14 cellular contexts compared by ENCODE assay signal in genomic region chr20:50378170-50379000, GRCh38.
DNase-seq lines count a peak whose midpoint lies in the region; ATAC-seq, FAIRE-seq and TF ChIP-seq lines count a peak whose summit lies in the region.
"Had no signal": no experiment of that assay in that cellular context is flagged by ENCODE, and none has a peak within 500 bp of the region (broad histone marks: within the 10 kb centered on the region; RNA-seq: fewer than 3 reads in every experiment).

No MANE protein-coding gene starts in this region.

- H3K4me1 ChIP-seq in A673 (ENCODE audit: insufficient read depth, low read length, poor library complexity, severe bottlenecking) (peaks cover 51% of the 10 kb centered on the region), kidney (ENCODE audit: control insufficient read depth in 1 of 2, insufficient read depth in 1 of 2, low read depth in 1 of 2, low read length in 2 of 2) (peaks cover 7 to 12% of the 10 kb centered on the region in 2 donors)

- POLR2A ChIA-PET in A673 (lab: Charles Lee; ENCODE audit: low non-redundant PET): interaction anchor here (1.1 kb wide), 1 partner anchor 187 kb away, joined by 8 read pairs; the partner anchor contains the start of gene CEBPB
- POLR2A ChIA-PET in activated CD8-positive, alpha-beta T cell treated with anti-CD3 and anti-CD28 coated beads, Interleukin-2, amount 10 ng/mL, durations not matched to agents 7 days and 5 days (lab: Charles Lee): no interaction called here

- intact Hi-C loops in A673 (cut with micrococcal nuclease; ENCODE audit: unreplicated experiment) (loop anchor here (2.0 kb wide), 1 partner anchor 188 kb away; the partner anchor contains the start of gene CEBPB), kidney (cut with DNase I) (no loop called here)

- no peak overlapping the region for H3K4me3 Mint-ChIP-seq in activated CD8-positive, alpha-beta T cell treated with anti-CD3 and anti-CD28 coated beads, Interleukin-2, amount 10 ng/mL, durations not matched to agents 7 days and 5 days
- H3K4me3 Mint-ChIP-seq: activated T-cell treated with anti-CD3 and anti-CD28 coated beads, Interleukin-2, amount 50 U/mL, for 24 hours had no signal

- H3K4me1 Mint-ChIP-seq in activated CD8-positive, alpha-beta T cell treated with anti-CD3 and anti-CD28 coated beads, Interleukin-2, amount 10 ng/mL, durations not matched to agents 7 days and 5 days (ENCODE audit: low read depth): peaks cover 59% of the 10 kb centered on the region

- H3K36me3 Mint-ChIP-seq in activated CD8-positive, alpha-beta T cell treated with anti-CD3 and anti-CD28 coated beads, Interleukin-2, amount 10 ng/mL, durations not matched to agents 7 days and 5 days (ENCODE audit: low read depth): no peaks in the 10 kb centered on the region

- no peaks in the 10 kb centered on the region for H3K9me3 Mint-ChIP-seq in activated CD8-positive, alpha-beta T cell treated with anti-CD3 and anti-CD28 coated beads, Interleukin-2, amount 10 ng/mL, durations not matched to agents 7 days and 5 days (ENCODE audit: insufficient read depth)
- H3K9me3 Mint-ChIP-seq: activated T-cell treated with anti-CD3 and anti-CD28 coated beads, Interleukin-2, amount 50 U/mL, for 24 hours had no signal

- H3K9me3 ChIP-seq in A673 (ENCODE audit: low read depth, low read length, poor library complexity, severe bottlenecking) (no peaks in the 10 kb centered on the region), kidney (ENCODE audit: control insufficient read depth in 1 of 2, low read length in 2 of 2) (no peaks in the 10 kb centered on the region)

- ATAC-seq in GM18502 (IDR thresholded peaks at IDR 0.05; ENCODE audit: poor library complexity, unreplicated experiment): no peak
- ATAC-seq in activated CD8-positive, alpha-beta T cell treated with anti-CD3 and anti-CD28 coated beads, Interleukin-2, amount 10 ng/mL, durations not matched to agents 7 days and 5 days: no peak

- DNase-seq in A673 (ENCODE audit: low spot score) (no peak), RPMI7951 (ENCODE audit: low read depth) (peak; percentile 42), kidney (peak; percentile 62), skeletal muscle cell (ENCODE audit: low read depth) (no peak), C1 segment of cervical spinal cord (lab: John Stamatoyannopoulos, UW) (no peak), NCI-H1436 treated with DMSO at 0.1 percent for 48 hours (lab: John Stamatoyannopoulos, UW) (no peak)
- DNase-seq in activated CD8-positive, alpha-beta T cell treated with anti-CD3 and anti-CD28 coated beads, Interleukin-2, amount 10 ng/mL, durations not matched to agents 7 days and 5 days: no peak
- DNase-seq: activated CD4-positive, CD25-positive, alpha-beta regulatory T cell treated with anti-CD3 and anti-CD28 coated beads, Interleukin-2, amount 50 U/mL, for 72 hours; activated T-cell treated with anti-CD3 and anti-CD28 coated beads, Interleukin-2, amount 50 U/mL, for 24 hours; DND-41; effector memory CD4-positive, alpha-beta T cell; NCI-H82 had no signal

- peak overlapping the region in 1 of 2 donors; percentile 47 for H3K9ac ChIP-seq in kidney (ENCODE audit: low read length in 2 of 2)

- peaks cover 7% of the 10 kb centered on the region for H3K27me3 Mint-ChIP-seq in activated CD8-positive, alpha-beta T cell treated with anti-CD3 and anti-CD28 coated beads, Interleukin-2, amount 10 ng/mL, durations not matched to agents 7 days and 5 days (ENCODE audit: low read depth)
- H3K27me3 Mint-ChIP-seq: activated T-cell treated with anti-CD3 and anti-CD28 coated beads, Interleukin-2, amount 50 U/mL, for 24 hours had no signal

- CTCF ChIA-PET in A673 (lab: Charles Lee): no interaction called here
- CTCF ChIA-PET in activated CD8-positive, alpha-beta T cell treated with anti-CD3 and anti-CD28 coated beads, Interleukin-2, amount 10 ng/mL, durations not matched to agents 7 days and 5 days (lab: Charles Lee): interaction anchor here (1.0 kb wide), 1 partner anchor 31 kb away, joined by 4 read pairs; no protein-coding TSS in a partner anchor

- H3K4me3 ChIP-seq in A673 (ENCODE audit: low read depth, low read length, poor library complexity, severe bottlenecking): peak overlapping the region; percentile 29
- H3K4me3 ChIP-seq in kidney (ENCODE audit: low read length in 2 of 2): no peak overlapping the region
- H3K4me3 ChIP-seq in skeletal muscle cell (ENCODE audit: low read depth, low read length): peak overlapping the region; percentile 5

- no peak for FAIRE-seq in kidney (lab: Jason Lieb, UNC)
- FAIRE-seq: H54 had no signal

- H3K27ac Mint-ChIP-seq in activated CD8-positive, alpha-beta T cell treated with anti-CD3 and anti-CD28 coated beads, Interleukin-2, amount 10 ng/mL, durations not matched to agents 7 days and 5 days: no peak overlapping the region
- H3K27ac Mint-ChIP-seq: activated T-cell treated with anti-CD3 and anti-CD28 coated beads, Interleukin-2, amount 50 U/mL, for 24 hours had no signal

- H3K27me3 ChIP-seq in A673 (replicated peaks; ENCODE audit: insufficient read depth, low read depth, low read length, poor library complexity): no peaks in the 10 kb centered on the region

- H3K27ac ChIP-seq in A673 (ENCODE audit: low read depth, low read length, poor library complexity, severe bottlenecking) (peak overlapping the region; percentile 86), kidney (ENCODE audit: low read depth in 2 of 2, low read length in 2 of 2) (peak overlapping the region; percentile 15 to 90)

- TSS peak; percentile 97 for BruUV-seq in A673 (replicated peaks; lab: Mats Ljungman, UMichigan)

- H3K36me3 ChIP-seq in A673 (ENCODE audit: insufficient read depth, low read length, poor library complexity, severe bottlenecking): no peaks in the 10 kb centered on the region
- H3K36me3 ChIP-seq in kidney (ENCODE audit: control insufficient read depth in 1 of 2, insufficient read depth in 2 of 2, low read length in 2 of 2): no peaks in the 10 kb centered on the region

- no peak for TF ChIP-seq CTCF in A673 (conservative IDR thresholded peaks at IDR 0.05; ENCODE audit: low read depth, low read length)
- no peak for TF ChIP-seq CTCF in kidney (IDR thresholded peaks at IDR 0.05; ENCODE audit: borderline replicate concordance, extremely low read depth, insufficient read depth)

Comparison
In these comparisons a context has a peak if more than half of its experiments do, and no peak if none do; other contexts are left out.
1. DNase-seq: peak in RPMI7951 (single experiment) and kidney (single experiment); none in A673 (single experiment), skeletal muscle cell (single experiment), C1 segment of cervical spinal cord (0 of 14), NCI-H1436 treated with DMSO at 0.1 percent for 48 hours (single experiment) and activated CD8-positive, alpha-beta T cell treated with anti-CD3 and anti-CD28 coated beads, Interleukin-2, amount 10 ng/mL, durations not matched to agents 7 days and 5 days (single experiment).
2. H3K4me3 ChIP-seq: peak in A673 (single experiment) and skeletal muscle cell (single experiment); none in kidney (0 of 2).